Comparison of ENCODE assay signal across 19 cellular contexts in the genomic region with DNA sequence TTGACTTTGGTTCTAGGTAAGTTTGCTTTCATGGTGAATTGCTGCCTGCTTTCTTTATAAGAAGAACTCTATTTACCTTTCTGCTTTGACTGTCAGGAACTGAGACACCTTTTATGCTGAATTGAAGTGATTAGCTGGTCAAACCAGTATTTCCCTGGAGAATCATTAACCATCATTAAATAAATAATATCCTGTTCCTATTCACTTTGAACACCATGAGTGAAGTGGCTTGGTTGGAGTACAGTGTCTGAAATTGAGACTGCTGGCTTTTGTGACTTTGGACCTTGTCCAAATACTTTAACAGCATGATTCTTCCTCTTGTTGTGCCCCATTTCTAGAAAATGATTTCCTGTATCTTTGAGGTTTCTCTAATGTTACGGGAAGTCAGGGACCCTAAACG. TPM values are rescaled to one million over a fixed set of nuclear protein-coding genes. Genes with fewer than 3 reads are reported as not detected.
DNase-seq lines count a peak whose midpoint lies in the region; ATAC-seq and TF ChIP-seq lines count a peak whose summit lies in the region.
"Had no signal": no experiment of that assay in that cellular context is flagged by ENCODE, and none has a peak within 500 bp of the region (broad histone marks: within the 10 kb centered on the region; RNA-seq: fewer than 3 reads in every experiment).

No MANE protein-coding gene starts in this region.

- H3K4me3 Mint-ChIP-seq in CD14-positive monocyte, result peak overlapping the region; percentile 28 to 45
- H3K4me3 Mint-ChIP-seq in natural killer cell treated with Interleukin-12 subunit alpha and Interleukin-12 subunit beta and Interleukin-15 and Interleukin-18, amount 100 ng/mL, for 72 hours, result no peak overlapping the region
- no peak overlapping the region for H3K4me3 Mint-ChIP-seq in activated T-helper 17 cell treated with anti-CD3 and anti-CD28 coated beads, Interleukin-2, amount 50 U/mL, for 72 hours
- no peak overlapping the region for H3K4me3 Mint-ChIP-seq in activated T-cell treated with anti-CD3 and anti-CD28 coated beads, Interleukin-2, amount 50 U/mL, for 24 hours
- H3K4me3 Mint-ChIP-seq: activated CD8-positive, alpha-beta T cell treated with anti-CD3 and anti-CD28 coated beads for 36 hours had no signal

- peaks cover 3 to 11% (median 8%) of the 10 kb centered on the region in 7 donors for H3K9me3 Mint-ChIP-seq in CD14-positive monocyte
- H3K9me3 Mint-ChIP-seq in natural killer cell treated with Interleukin-12 subunit alpha and Interleukin-12 subunit beta and Interleukin-15 and Interleukin-18, amount 100 ng/mL, for 72 hours, result peaks cover 3% of the 10 kb centered on the region
- H3K9me3 Mint-ChIP-seq in activated T-helper 17 cell treated with anti-CD3 and anti-CD28 coated beads, Interleukin-2, amount 50 U/mL, for 72 hours, result peaks cover 3% of the 10 kb centered on the region
- H3K9me3 Mint-ChIP-seq in activated T-cell treated with anti-CD3 and anti-CD28 coated beads, Interleukin-2, amount 50 U/mL, for 24 hours, result no peaks in the 10 kb centered on the region

- H3K27me3 ChIP-seq in liver (ENCODE audit: control insufficient read depth in 4 of 4, insufficient read depth in 4 of 4, low read length in 3 of 4), result no peaks in the 10 kb centered on the region
- H3K27me3 ChIP-seq: brain microvascular endothelial cell, uterus had no signal

- H3K4me1 Mint-ChIP-seq in CD14-positive monocyte, result peaks cover 43% of the 10 kb centered on the region
- H3K4me1 Mint-ChIP-seq in natural killer cell treated with Interleukin-12 subunit alpha and Interleukin-12 subunit beta and Interleukin-15 and Interleukin-18, amount 100 ng/mL, for 72 hours (ENCODE audit: low read depth in 2 of 2), result peaks cover 7 to 16% of the 10 kb centered on the region in 2 donors
- H3K4me1 Mint-ChIP-seq in activated T-helper 17 cell treated with anti-CD3 and anti-CD28 coated beads, Interleukin-2, amount 50 U/mL, for 72 hours, result peaks cover 8% of the 10 kb centered on the region
- H3K4me1 Mint-ChIP-seq in activated T-cell treated with anti-CD3 and anti-CD28 coated beads, Interleukin-2, amount 50 U/mL, for 24 hours (ENCODE audit: low read depth), result peaks cover 12% of the 10 kb centered on the region

- H3K4me1 ChIP-seq in liver (ENCODE audit: control insufficient read depth in 4 of 4, insufficient read depth in 4 of 4, low read length in 3 of 4), result peaks cover 0 to 3% (median 2%) of the 10 kb centered on the region in 4 donors
- H3K4me1 ChIP-seq: uterus had no signal

- DNase-seq in CD14-positive monocyte (ENCODE audit: low spot score) (no peak), LoVo (ENCODE audit: low spot score) (peak; percentile 89), NCI-H774 (lab: John Stamatoyannopoulos, UW) (peak; percentile 77)
- DNase-seq in natural killer cell treated with Interleukin-12 subunit alpha and Interleukin-12 subunit beta and Interleukin-15 and Interleukin-18, amount 100 ng/mL, for 72 hours (ENCODE audit: low spot score), result no peak
- no peak for DNase-seq in activated T-cell treated with anti-CD3 and anti-CD28 coated beads, Interleukin-2, amount 50 U/mL, for 24 hours
- DNase-seq: activated CD8-positive, alpha-beta T cell treated with anti-CD3 and anti-CD28 coated beads for 36 hours; activated gamma-delta T cell treated with Interleukin-2 at 50 U/mL for 16 hours; brain microvascular endothelial cell; effector CD8-positive, alpha-beta T cell; foreskin melanocyte; GOT3; retina; SHP77 treated with DMSO at 0.1 percent for 48 hours; stimulated activated CD4-positive, alpha-beta T cell treated with anti-CD3 and anti-CD28 coated beads, Interleukin-2, amount 100 ng/mL, for 24 hours; uterus had no signal

- no peak overlapping the region for H3K9ac ChIP-seq in liver (ENCODE audit: low read depth in 1 of 2, low read length in 2 of 2)

- TF ChIP-seq CTCF in CD14-positive monocyte (IDR thresholded peaks at IDR 0.05), result no peak
- TF ChIP-seq CTCF in liver (IDR thresholded peaks at IDR 0.05; ENCODE audit: low read depth, low read length, missing input control), result no peak

- peak overlapping the region; percentile 40 to 91 (median 76) for H3K27ac Mint-ChIP-seq in CD14-positive monocyte
- H3K27ac Mint-ChIP-seq in natural killer cell treated with Interleukin-12 subunit alpha and Interleukin-12 subunit beta and Interleukin-15 and Interleukin-18, amount 100 ng/mL, for 72 hours, result no peak overlapping the region
- H3K27ac Mint-ChIP-seq in activated T-helper 17 cell treated with anti-CD3 and anti-CD28 coated beads, Interleukin-2, amount 50 U/mL, for 72 hours, result no peak overlapping the region
- H3K27ac Mint-ChIP-seq in activated T-cell treated with anti-CD3 and anti-CD28 coated beads, Interleukin-2, amount 50 U/mL, for 24 hours, result no peak overlapping the region
- H3K27ac Mint-ChIP-seq: activated CD8-positive, alpha-beta T cell treated with anti-CD3 and anti-CD28 coated beads for 36 hours had no signal

- WGBS in liver, result 74% methylated on average over 2 of the region's 2 CpGs

- H3K9me3 ChIP-seq in liver (ENCODE audit: control insufficient read depth in 4 of 4, low read length in 3 of 4), result no peaks in the 10 kb centered on the region
- H3K9me3 ChIP-seq: uterus had no signal

- intact Hi-C loops in CD14-positive monocyte (cut with micrococcal nuclease), result loop anchor here in 1 of 2 donors (2.0 kb wide), 1 partner anchor 21 kb away; the partner anchor contains the start of gene UBR1

- ATAC-seq in GM21576 (IDR thresholded peaks at IDR 0.05; ENCODE audit: unreplicated experiment), result no peak
- no peak for ATAC-seq in natural killer cell treated with Interleukin-12 subunit alpha and Interleukin-12 subunit beta and Interleukin-15 and Interleukin-18, amount 100 ng/mL, for 72 hours
- ATAC-seq in activated T-helper 17 cell treated with anti-CD3 and anti-CD28 coated beads, Interleukin-2, amount 50 U/mL, for 72 hours (replicated peaks), result no peak
- ATAC-seq: activated CD8-positive, alpha-beta T cell treated with anti-CD3 and anti-CD28 coated beads for 36 hours had no signal

- no peak overlapping the region for H3K4me3 ChIP-seq in liver (ENCODE audit: low read depth in 1 of 3, low read length in 3 of 3)
- H3K4me3 ChIP-seq: uterus had no signal

- no peaks in the 10 kb centered on the region for H3K36me3 ChIP-seq in liver (ENCODE audit: control insufficient read depth in 4 of 4, insufficient read depth in 3 of 4, low read depth in 1 of 4, low read length in 3 of 4)
- H3K36me3 ChIP-seq: brain microvascular endothelial cell, uterus had no signal

- no peaks in the 10 kb centered on the region for H3K36me3 Mint-ChIP-seq in CD14-positive monocyte
- no peaks in the 10 kb centered on the region for H3K36me3 Mint-ChIP-seq in natural killer cell treated with Interleukin-12 subunit alpha and Interleukin-12 subunit beta and Interleukin-15 and Interleukin-18, amount 100 ng/mL, for 72 hours
- no peaks in the 10 kb centered on the region for H3K36me3 Mint-ChIP-seq in activated T-helper 17 cell treated with anti-CD3 and anti-CD28 coated beads, Interleukin-2, amount 50 U/mL, for 72 hours (ENCODE audit: low read depth)
- H3K36me3 Mint-ChIP-seq in activated T-cell treated with anti-CD3 and anti-CD28 coated beads, Interleukin-2, amount 50 U/mL, for 24 hours (ENCODE audit: low read depth), result no peaks in the 10 kb centered on the region

- peaks cover 0 to 4% (median 0%) of the 10 kb centered on the region in 3 donors for H3K27me3 Mint-ChIP-seq in CD14-positive monocyte (ENCODE audit: low read depth in 3 of 3)
- H3K27me3 Mint-ChIP-seq in natural killer cell treated with Interleukin-12 subunit alpha and Interleukin-12 subunit beta and Interleukin-15 and Interleukin-18, amount 100 ng/mL, for 72 hours, result peaks cover 0 to 7% of the 10 kb centered on the region in 2 donors
- no peaks in the 10 kb centered on the region for H3K27me3 Mint-ChIP-seq in activated T-helper 17 cell treated with anti-CD3 and anti-CD28 coated beads, Interleukin-2, amount 50 U/mL, for 72 hours
- H3K27me3 Mint-ChIP-seq in activated T-cell treated with anti-CD3 and anti-CD28 coated beads, Interleukin-2, amount 50 U/mL, for 24 hours, result peaks cover 3% of the 10 kb centered on the region

- no peak for TF ChIP-seq RAD21 in liver (IDR thresholded peaks at IDR 0.05)

- H3K27ac ChIP-seq in liver (ENCODE audit: low read depth in 1 of 2, low read length in 2 of 2), result no peak overlapping the region
- H3K27ac ChIP-seq: brain microvascular endothelial cell, HL-60, uterus had no signal

TF ChIP-seq in liver, 16 proteins besides CTCF, POLR2A, EP300 and RAD21:
- TF ChIP-seq HNF4A (conservative IDR thresholded peaks at IDR 0.05), result peak in 1 of 2 donors; percentile 26
- TF ChIP-seq SP1 (IDR thresholded peaks at IDR 0.05), result peak; percentile 68
- TF ChIP-seq TAF1 (conservative IDR thresholded peaks at IDR 0.05), result no peak
- TF ChIP-seq YY1 (IDR thresholded peaks at IDR 0.05), result no peak

RNA-seq across cellular contexts. Expression of gene TMEM62, which starts 5.6 kb away (rescaled TPM):
- polyA plus RNA-seq in CD14-positive monocyte (10 to 100 TPM; 10.5 to 10.8 TPM), liver (1 to 10 TPM; 4.5 to 9.3 TPM)
- 10 to 100 TPM; 12.0 to 14.0 TPM for total RNA-seq in liver
- total RNA-seq in natural killer cell treated with Interleukin-12 subunit alpha and Interleukin-12 subunit beta and Interleukin-15 and Interleukin-18, amount 100 ng/mL, for 72 hours, result 10 to 100 TPM; 25.5 to 40.3 TPM
- total RNA-seq in activated T-helper 17 cell treated with anti-CD3 and anti-CD28 coated beads, Interleukin-2, amount 50 U/mL, for 72 hours, result 10 to 100 TPM; 15.7 to 21.4 TPM

RNA-seq across cellular contexts. Expression of gene UBR1, which starts 21.9 kb away (rescaled TPM):
- 1 to 10 TPM; 5.1 to 6.3 TPM for polyA plus RNA-seq in CD14-positive monocyte
- total RNA-seq in liver, result 10 to 100 TPM; 17.1 to 25.3 TPM
- 1 to 10 TPM; 3.7 to 4.8 TPM for polyA plus RNA-seq in liver
- total RNA-seq in natural killer cell treated with Interleukin-12 subunit alpha and Interleukin-12 subunit beta and Interleukin-15 and Interleukin-18, amount 100 ng/mL, for 72 hours, result 10 to 100 TPM; 56.4 to 59.4 TPM
- total RNA-seq in activated T-helper 17 cell treated with anti-CD3 and anti-CD28 coated beads, Interleukin-2, amount 50 U/mL, for 72 hours, result 10 to 100 TPM; 33.3 to 37.4 TPM

RNA-seq across cellular contexts. Expression of gene CCNDBP1, which starts 57.5 kb away (rescaled TPM):
- polyA plus RNA-seq in CD14-positive monocyte (100 to 1,000 TPM; 196 to 205 TPM), liver (10 to 100 TPM; 21.4 to 27.5 TPM)
- 100 to 1,000 TPM in 1 of 2 donors, 10 to 100 TPM in 1; 25.4 to 160 TPM for total RNA-seq in liver
- 100 to 1,000 TPM in 1 of 2 donors, 10 to 100 TPM in 1; 45.7 to 103 TPM for total RNA-seq in natural killer cell treated with Interleukin-12 subunit alpha and Interleukin-12 subunit beta and Interleukin-15 and Interleukin-18, amount 100 ng/mL, for 72 hours
- 10 to 100 TPM; 63.1 to 66.8 TPM for total RNA-seq in activated T-helper 17 cell treated with anti-CD3 and anti-CD28 coated beads, Interleukin-2, amount 50 U/mL, for 72 hours

Comparison
In these comparisons a context has a peak if more than half of its experiments do, and no peak if none do; other contexts are left out.
1. DNase-seq: peak in LoVo (single experiment) and NCI-H774 (single experiment); none in CD14-positive monocyte (single experiment), natural killer cell treated with Interleukin-12 subunit alpha and Interleukin-12 subunit beta and Interleukin-15 and Interleukin-18, amount 100 ng/mL, for 72 hours (single experiment) and activated T-cell treated with anti-CD3 and anti-CD28 coated beads, Interleukin-2, amount 50 U/mL, for 24 hours (single experiment).
2. H3K27ac Mint-ChIP-seq: peak in CD14-positive monocyte (7 of 7); none in natural killer cell treated with Interleukin-12 subunit alpha and Interleukin-12 subunit beta and Interleukin-15 and Interleukin-18, amount 100 ng/mL, for 72 hours (0 of 2), activated T-helper 17 cell treated with anti-CD3 and anti-CD28 coated beads, Interleukin-2, amount 50 U/mL, for 72 hours (single experiment) and activated T-cell treated with anti-CD3 and anti-CD28 coated beads, Interleukin-2, amount 50 U/mL, for 24 hours (single experiment).
3. H3K4me3 Mint-ChIP-seq: peak in CD14-positive monocyte (2 of 2); none in natural killer cell treated with Interleukin-12 subunit alpha and Interleukin-12 subunit beta and Interleukin-15 and Interleukin-18, amount 100 ng/mL, for 72 hours (single experiment), activated T-helper 17 cell treated with anti-CD3 and anti-CD28 coated beads, Interleukin-2, amount 50 U/mL, for 72 hours (single experiment) and activated T-cell treated with anti-CD3 and anti-CD28 coated beads, Interleukin-2, amount 50 U/mL, for 24 hours (single experiment).